ENCODE assay signal across 8 cellular contexts in genomic region chr11:117206111-117206510, GRCh38. TPM values are rescaled to one million over a fixed set of nuclear protein-coding genes. Genes with fewer than 3 reads are reported as not detected.
A peak's percentile ranks its signal among the peaks of the same experiment; 100 is the strongest.
DNase-seq lines count a peak whose midpoint lies in the region; ATAC-seq, FAIRE-seq and TF ChIP-seq lines count a peak whose summit lies in the region.
"Not testable (repeated sequence)": the region's sequence is repeated elsewhere in the genome, so short reads cannot be mapped to it uniquely, and the experiment has no call there.

No MANE protein-coding gene starts in this region.

- BruUV-seq in PC-9 (replicated peaks; lab: Mats Ljungman, UMichigan) (TSS peak; percentile 79), MCF 10A (replicated peaks; lab: Mats Ljungman, UMichigan) (TSS peak; percentile 50)

- H2AFZ ChIP-seq in PC-9: not testable (repeated sequence)

- H2AK5ac ChIP-seq in mesendoderm (ENCODE audit: low read length): not testable (repeated sequence)

- H2BK120ac ChIP-seq in mesendoderm (ENCODE audit: low read depth, low read length): not testable (repeated sequence)

- H3K4me2 ChIP-seq in PC-9; mesendoderm (ENCODE audit: low read length): not testable (repeated sequence)

- H3K9me3 Mint-ChIP-seq in MCF 10A (ENCODE audit: unreplicated experiment); neural crest cell; stimulated activated naive B cell treated with anti-CD40 and anti-IgM and Interleukin-4, amounts not matched to agents 10 μg/mL and 1 μg/mL and 100 μg/mL, for 72 hours: not testable (repeated sequence)

- H3K4me3 Mint-ChIP-seq in MCF 10A (ENCODE audit: unreplicated experiment); neural crest cell; stimulated activated naive B cell treated with anti-CD40 and anti-IgM and Interleukin-4, amounts not matched to agents 10 μg/mL and 1 μg/mL and 100 μg/mL, for 72 hours: not testable (repeated sequence)

- not testable (repeated sequence) for H3K56ac ChIP-seq in mesendoderm (ENCODE audit: low read length)

- peaks cover 12% of the 10 kb centered on the region for H3K36me3 Mint-ChIP-seq in MCF 10A (ENCODE audit: insufficient read depth, unreplicated experiment)
- not testable (repeated sequence) for H3K36me3 Mint-ChIP-seq in neural crest cell (ENCODE audit: low read depth)
- peaks cover 22 to 42% of the 10 kb centered on the region in 2 donors for H3K36me3 Mint-ChIP-seq in stimulated activated naive B cell treated with anti-CD40 and anti-IgM and Interleukin-4, amounts not matched to agents 10 μg/mL and 1 μg/mL and 100 μg/mL, for 72 hours

- not testable (repeated sequence) for H4K5ac ChIP-seq in mesendoderm (ENCODE audit: low read length)

- peak; percentile 53 for FAIRE-seq in GM19239 (lab: Jason Lieb, UNC)

- not testable (repeated sequence) for H3K79me2 ChIP-seq in PC-9 (ENCODE audit: low read depth)
- H3K79me2 ChIP-seq in mesendoderm (ENCODE audit: control insufficient read depth, insufficient read depth, low read length): peaks cover 25% of the 10 kb centered on the region

- H3K79me1 ChIP-seq in mesendoderm (ENCODE audit: low read length): not testable (repeated sequence)

- not testable (repeated sequence) for H2BK5ac ChIP-seq in mesendoderm (ENCODE audit: low read length)

- not testable (repeated sequence) for H2BK15ac ChIP-seq in mesendoderm (replicated peaks; ENCODE audit: low read depth)

- H3K27me3 ChIP-seq in PC-9 (ENCODE audit: insufficient read depth, low read depth); gastroesophageal sphincter; mesendoderm (ENCODE audit: insufficient read depth, low read length, poor library complexity); aorta (ENCODE audit: control insufficient read depth in 1 of 2, insufficient read depth in 2 of 2, low read length in 1 of 2): not testable (repeated sequence)

- not testable (repeated sequence) for H3K9me3 ChIP-seq in PC-9 (ENCODE audit: insufficient read depth, low read depth); gastroesophageal sphincter; aorta (ENCODE audit: control insufficient read depth, low read length)

- H3F3A ChIP-seq in PC-9 (ENCODE audit: insufficient read depth, low read depth): not testable (repeated sequence)

- TF ChIP-seq POLR2A in gastroesophageal sphincter (IDR thresholded peaks at IDR 0.05): peak in 1 of 2 donors; percentile 24

- H3K27ac Mint-ChIP-seq in MCF 10A (ENCODE audit: low read depth, unreplicated experiment): not testable (repeated sequence)
- H3K27ac Mint-ChIP-seq in neural crest cell (ENCODE audit: unreplicated experiment): peak overlapping the region; percentile 88
- H3K27ac Mint-ChIP-seq in stimulated activated naive B cell treated with anti-CD40 and anti-IgM and Interleukin-4, amounts not matched to agents 10 μg/mL and 1 μg/mL and 100 μg/mL, for 72 hours: peak overlapping the region; percentile 47

- ATAC-seq in gastroesophageal sphincter (peak; percentile 3), aorta (ENCODE audit: low FRiP score) (peak; percentile 8)
- ATAC-seq in stimulated activated naive B cell treated with anti-CD40 and anti-IgM and Interleukin-4, amounts not matched to agents 10 μg/mL and 1 μg/mL and 100 μg/mL, for 72 hours (replicated peaks): not testable (repeated sequence)

- H3K23ac ChIP-seq in mesendoderm (ENCODE audit: low read length): not testable (repeated sequence)

- not testable (repeated sequence) for H3K36me3 ChIP-seq in PC-9 (ENCODE audit: low read depth); mesendoderm (ENCODE audit: control insufficient read depth, insufficient read depth, low read length)
- peaks cover 0 to 42% of the 10 kb centered on the region in 2 donors for H3K36me3 ChIP-seq in gastroesophageal sphincter
- H3K36me3 ChIP-seq in aorta (ENCODE audit: control insufficient read depth in 1 of 2, insufficient read depth in 2 of 2, low read length in 1 of 2): peaks cover 0 to 21% of the 10 kb centered on the region in 2 donors

- H3K27ac ChIP-seq in PC-9; mesendoderm (ENCODE audit: low read depth, low read length): not testable (repeated sequence)
- H3K27ac ChIP-seq in gastroesophageal sphincter (peak overlapping the region; percentile 60 to 97 (median 76)), aorta (ENCODE audit: low read depth in 1 of 2, low read length in 2 of 2) (peak overlapping the region in 1 of 2 donors; percentile 8)

- not testable (repeated sequence) for H3K4me1 ChIP-seq in PC-9 (replicated peaks; ENCODE audit: insufficient read depth); mesendoderm (ENCODE audit: control insufficient read depth, low read depth, low read length); aorta (ENCODE audit: control insufficient read depth in 1 of 2, insufficient read depth in 2 of 2, low read length in 2 of 2)
- peaks cover 0 to 50% (median 4%) of the 10 kb centered on the region in 3 donors for H3K4me1 ChIP-seq in gastroesophageal sphincter

- not testable (repeated sequence) for H3K4me3 ChIP-seq in PC-9; gastroesophageal sphincter; mesendoderm (ENCODE audit: low read length); aorta (ENCODE audit: low read length in 2 of 2)

- WGBS in gastroesophageal sphincter (ENCODE audit: low coverage in 1 of 2), 2 donors: no CpG with 5 or more reads among the region's 8 CpGs
- no CpG with 5 or more reads among the region's 8 CpGs for WGBS in mesendoderm (ENCODE audit: extremely low coverage, insufficient coverage, low lambda C conversion rate)
- WGBS in aorta, 2 donors: 31 to 43% methylated on average over 6 to 8 of the region's 8 CpGs

- TF ChIP-seq EP300 in gastroesophageal sphincter (IDR thresholded peaks at IDR 0.05): not testable (repeated sequence)

- not testable (repeated sequence) for H3K4me1 Mint-ChIP-seq in MCF 10A (ENCODE audit: insufficient read depth, unreplicated experiment); neural crest cell; stimulated activated naive B cell treated with anti-CD40 and anti-IgM and Interleukin-4, amounts not matched to agents 10 μg/mL and 1 μg/mL and 100 μg/mL, for 72 hours

- H3K27me3 Mint-ChIP-seq in MCF 10A (ENCODE audit: insufficient read depth, unreplicated experiment); neural crest cell (ENCODE audit: low read depth); stimulated activated naive B cell treated with anti-CD40 and anti-IgM and Interleukin-4, amounts not matched to agents 10 μg/mL and 1 μg/mL and 100 μg/mL, for 72 hours: not testable (repeated sequence)

- intact Hi-C loops in PC-9 (cut with micrococcal nuclease; ENCODE audit: unreplicated experiment): not testable (repeated sequence)
- intact Hi-C loops in MCF 10A (cut with micrococcal nuclease) (loop anchor here (5.0 kb wide), 1 partner anchor 74 kb away; no protein-coding TSS in a partner anchor), aorta (cut with DNase I) (loop anchor here in 1 of 2 donors (5.0 kb wide), 1 partner anchor 74 kb away; no protein-coding TSS in a partner anchor)

- CTCF ChIA-PET in PC-9 (lab: Charles Lee); MCF 10A (lab: Yijun Ruan, JAX): not testable (repeated sequence)

- H3K4ac ChIP-seq in mesendoderm (ENCODE audit: low read depth, low read length): not testable (repeated sequence)

- POLR2A ChIA-PET in PC-9 (lab: Charles Lee; ENCODE audit: unreplicated experiment): not testable (repeated sequence)
- POLR2A ChIA-PET in MCF 10A (lab: Yijun Ruan, JAX): interaction anchor here (0.6 kb wide), 1 partner anchor 28 kb away, joined by 3 read pairs; no protein-coding TSS in a partner anchor

- not testable (repeated sequence) for H3K9me2 ChIP-seq in PC-9 (ENCODE audit: insufficient read depth)

- not testable (repeated sequence) for H3K18ac ChIP-seq in mesendoderm (ENCODE audit: low read length)

- not testable (repeated sequence) for TF ChIP-seq CTCF in PC-9 (conservative IDR thresholded peaks at IDR 0.05); MCF 10A (IDR thresholded peaks at IDR 0.05; ENCODE audit: unreplicated experiment); gastroesophageal sphincter (IDR thresholded peaks at IDR 0.05); neural crest cell (conservative IDR thresholded peaks at IDR 0.05)

- H4K20me1 ChIP-seq in PC-9 (ENCODE audit: insufficient read depth): not testable (repeated sequence)

- H3K9ac ChIP-seq in mesendoderm (ENCODE audit: low read length): not testable (repeated sequence)

- DNase-seq in GM19239 (ENCODE audit: insufficient read length, low spot score); PC-9; MCF 10A (ENCODE audit: unreplicated experiment); neural crest cell (ENCODE audit: low read depth, low spot score); stimulated activated naive B cell treated with anti-CD40 and anti-IgM and Interleukin-4, amounts not matched to agents 10 μg/mL and 1 μg/mL and 100 μg/mL, for 72 hours; aorta: not testable (repeated sequence)
- DNase-seq in mesendoderm: peak; percentile 41

- H4K8ac ChIP-seq in mesendoderm (ENCODE audit: low read depth, low read length): not testable (repeated sequence)

RNA-seq across cellular contexts. Expression of gene TAGLN, which starts 6.9 kb away (rescaled TPM):
- 11.0 and 16.9 TPM in 2 replicates for total RNA-seq in PC-9 (2021)
- 18.0 and 45.4 TPM in 2 replicates for total RNA-seq in MCF 10A (2022)
- total RNA-seq in gastroesophageal sphincter: over 10,000 TPM; 10,394 to 14,194 (median 13,050) TPM
- polyA plus RNA-seq in mesendoderm (2013, experiment 1 of 2): 928 TPM
- polyA plus RNA-seq in mesendoderm (2013, experiment 2 of 2): 989 TPM
- 6.4 and 7.7 TPM in 2 replicates for total RNA-seq in neural crest cell
- over 10,000 TPM in 1 of 2 donors, 1,000 to 10,000 TPM in 1; 4,857 to 10,188 TPM for total RNA-seq in aorta
- over 10,000 TPM; 12,625 to 13,815 TPM for polyA plus RNA-seq in aorta

RNA-seq across cellular contexts. Expression of gene PCSK7, which starts 25.8 kb away (rescaled TPM):
- total RNA-seq in PC-9 (2021) (41.6 and 50.4 TPM in 2 replicates), MCF 10A (2022) (58.6 and 61.8 TPM in 2 replicates), gastroesophageal sphincter (10 to 100 TPM; 28.9 to 40.5 (median 35.3) TPM), neural crest cell (49.7 and 53.1 TPM in 2 replicates), aorta (10 to 100 TPM; 52.8 to 71.5 TPM)
- polyA plus RNA-seq in mesendoderm (2013, experiment 1 of 2): 15.6 TPM
- 15.8 TPM for polyA plus RNA-seq in mesendoderm (2013, experiment 2 of 2)
- 10 to 100 TPM; 23.5 to 57.0 TPM for polyA plus RNA-seq in aorta

RNA-seq across cellular contexts. Expression of gene RNF214, which starts 26.4 kb away (rescaled TPM):
- total RNA-seq in PC-9 (2021) (27.2 and 28.1 TPM in 2 replicates), MCF 10A (2022) (23.3 TPM in 2 replicates), gastroesophageal sphincter (10 to 100 TPM; 14.8 to 21.2 (median 17.4) TPM), neural crest cell (47.2 and 47.5 TPM in 2 replicates), aorta (10 to 100 TPM; 27.2 to 32.7 TPM)
- 16.9 TPM for polyA plus RNA-seq in mesendoderm (2013, experiment 1 of 2)
- 16.0 TPM for polyA plus RNA-seq in mesendoderm (2013, experiment 2 of 2)
- 10 to 100 TPM; 10.9 to 16.7 TPM for polyA plus RNA-seq in aorta

RNA-seq across cellular contexts. Expression of gene SIDT2, which starts 27.6 kb away (rescaled TPM):
- total RNA-seq in PC-9 (2021): 20.1 and 20.3 TPM in 2 replicates
- 17.5 and 18.4 TPM in 2 replicates for total RNA-seq in MCF 10A (2022)
- 10 to 100 TPM; 15.3 to 50.1 (median 33.6) TPM for total RNA-seq in gastroesophageal sphincter
- 9.6 TPM for polyA plus RNA-seq in mesendoderm (2013, experiment 1 of 2)
- 8.7 TPM for polyA plus RNA-seq in mesendoderm (2013, experiment 2 of 2)
- 33.5 and 37.6 TPM in 2 replicates for total RNA-seq in neural crest cell
- 10 to 100 TPM; 51.2 to 81.3 TPM for total RNA-seq in aorta
- 10 to 100 TPM; 10.4 to 62.9 TPM for polyA plus RNA-seq in aorta

Comparison
In these comparisons a context has a peak if more than half of its experiments do, and no peak if none do; other contexts are left out.
1. RNA of gene TAGLN, which starts 6.9 kb away (total RNA-seq): 10,394 to 14,194 TPM in gastroesophageal sphincter and 4,857 to 10,188 TPM in aorta; 18.0 to 45.4 TPM in MCF 10A, 11.0 to 16.9 TPM in PC-9 and 6.4 to 7.7 TPM in neural crest cell; every median in the first group is over 100 times any median in the second.